ENCODE assay signal across 21 cellular contexts in genomic region chr1:214469290-214469689, GRCh38.
"Had no signal": no experiment of that assay in that cellular context is flagged by ENCODE, and none has a peak within 500 bp of the region (broad histone marks: within the 10 kb centered on the region; RNA-seq: fewer than 3 reads in every experiment).

No MANE protein-coding gene starts in this region.

- ATAC-seq: left ventricle myocardium superior, right cardiac atrium had no signal

- H3K9me3 ChIP-seq: tibial artery had no signal

- H3K9me3 Mint-ChIP-seq: activated naive CD8-positive, alpha-beta T cell treated with anti-CD3 and anti-CD28 coated beads for 36 hours; nephron had no signal

- H3K27me3 ChIP-seq: brain microvascular endothelial cell, tibial artery had no signal

- H3K27ac Mint-ChIP-seq: activated naive CD8-positive, alpha-beta T cell treated with anti-CD3 and anti-CD28 coated beads for 36 hours; nephron had no signal

- H3K4me3 Mint-ChIP-seq: activated naive CD8-positive, alpha-beta T cell treated with anti-CD3 and anti-CD28 coated beads for 36 hours; nephron had no signal

- DNase-seq: activated CD4-positive, alpha-beta T cell treated with anti-CD3 and anti-CD28 coated beads, Interleukin-2, amount 50 U/mL, for 1 hour; activated CD4-positive, CD25-positive, alpha-beta regulatory T cell; activated CD8-positive, alpha-beta memory T cell treated with anti-CD3 and anti-CD28 coated beads for 24 hours; activated gamma-delta T cell treated with Interleukin-2 at 50 U/mL for 16 hours; activated naive CD8-positive, alpha-beta T cell treated with anti-CD3 and anti-CD28 coated beads for 36 hours; amygdala; brain microvascular endothelial cell; effector CD8-positive, alpha-beta T cell; head of caudate nucleus; kidney glomerular epithelial cell; left ventricle myocardium superior; mesenchymal stem cell; occipital lobe; right cardiac atrium; stimulated activated CD4-positive, alpha-beta T cell treated with anti-CD3 and anti-CD28 coated beads, Interleukin-15, amount 100 ng/mL, for 24 hours; stimulated activated CD4-positive, alpha-beta T cell treated with anti-CD3 and anti-CD28 coated beads, Interleukin-4, amount 100 ng/mL, for 24 hours; stimulated activated naive CD4-positive, alpha-beta T cell; tibial artery had no signal

- H3K27me3 Mint-ChIP-seq: progenitor cell of endocrine pancreas had no signal

- H3K27ac ChIP-seq: brain microvascular endothelial cell, skin epidermis, tibial artery had no signal

- H3K36me3 Mint-ChIP-seq: activated naive CD8-positive, alpha-beta T cell treated with anti-CD3 and anti-CD28 coated beads for 36 hours had no signal

- H3K4me3 ChIP-seq: skin epidermis, tibial artery had no signal
